ENCODE assay signal across 1 cellular context in the genomic region with DNA sequence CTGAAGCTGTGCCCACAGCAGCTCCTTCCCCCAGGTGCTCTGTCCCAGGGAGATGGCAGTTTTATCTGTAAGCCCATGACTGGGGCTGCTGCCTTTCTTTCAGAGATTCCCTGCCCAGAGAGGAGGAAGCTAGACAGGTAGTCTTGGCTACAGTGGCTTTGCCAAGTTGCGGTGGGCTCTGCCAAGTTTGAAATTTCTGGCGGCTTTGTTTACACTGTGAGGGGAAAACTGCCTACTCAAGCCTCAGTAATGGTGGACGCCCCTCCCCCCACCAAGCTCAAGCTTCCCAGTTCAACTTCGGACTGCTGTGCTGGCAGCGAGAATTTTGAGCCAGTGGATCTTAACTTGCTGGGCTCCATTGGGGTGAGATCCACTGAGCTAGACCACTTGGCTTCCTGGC.
TF ChIP-seq lines count a peak whose summit lies in the region.

No MANE protein-coding gene starts in this region.

TF ChIP-seq in GM23338, 12 proteins besides CTCF, POLR2A, EP300 and RAD21 (continued from another document):
- TF ChIP-seq ZNF462 (CRISPR knock-in tag; IDR thresholded peaks at IDR 0.05), result no peak
- no peak for TF ChIP-seq EZH2phosphoT487 (IDR thresholded peaks at IDR 0.05; ENCODE audit: unreplicated experiment)
TF ChIP-seq in GM23338: peak in this region for 0.
